26 cellular contexts compared by ENCODE assay signal in genomic region chr5:58018016-58018415, GRCh38.
"Had no signal": no experiment of that assay in that cellular context is flagged by ENCODE, and none has a peak within 500 bp of the region (broad histone marks: within the 10 kb centered on the region; RNA-seq: fewer than 3 reads in every experiment).

No MANE protein-coding gene starts in this region.

- H3K4me3 ChIP-seq: colonic mucosa, esophagus muscularis mucosa, gastroesophageal sphincter, heart left ventricle, left ventricle myocardium inferior, lower lobe of right lung, pancreas, right lobe of liver, suprapubic skin, transverse colon, vagina had no signal

- H3K27me3 ChIP-seq: colonic mucosa, esophagus muscularis mucosa, foreskin keratinocyte, gastroesophageal sphincter, heart left ventricle, neutrophil, right lobe of liver, suprapubic skin, transverse colon, vagina had no signal

- H3K36me3 ChIP-seq: colonic mucosa, esophagus muscularis mucosa, gastroesophageal sphincter, heart left ventricle, left ventricle myocardium inferior, lower lobe of right lung, neutrophil, pancreas, right lobe of liver, suprapubic skin, transverse colon, vagina had no signal

- ATAC-seq: foreskin keratinocyte; gastroesophageal sphincter; heart left ventricle; left colon; lower lobe of right lung; natural killer cell; pancreas; right lobe of liver; stimulated activated naive B cell treated with anti-CD40 and anti-IgM and Interleukin-4, amounts not matched to agents 10 μg/mL and 1 μg/mL and 100 μg/mL, for 72 hours; stimulated activated naive CD8-positive, alpha-beta T cell treated with anti-CD3 and anti-CD28 coated beads, Interleukin-15, amount 100 ng/mL, for 72 hours had no signal

- DNase-seq: colonic mucosa; effector CD8-positive, alpha-beta T cell; endodermal cell; foreskin keratinocyte; heart left ventricle; hippocampal formation; immature natural killer cell; islet precursor cell; kidney glomerular epithelial cell; left colon; left ventricle myocardium inferior; lower lobe of right lung; natural killer cell; pancreas; right lobe of liver; small intestine; stimulated activated CD4-positive, alpha-beta T cell treated with anti-CD3 and anti-CD28 coated beads, Interleukin-15, amount 100 ng/mL, for 24 hours; stimulated activated CD4-positive, alpha-beta T cell treated with anti-CD3 and anti-CD28 coated beads, Interleukin-2, amount 100 ng/mL, for 48 hours; stimulated activated naive B cell treated with anti-CD40 and anti-IgM and Interleukin-4, amounts not matched to agents 10 μg/mL and 1 μg/mL and 100 μg/mL, for 72 hours; stimulated activated naive CD8-positive, alpha-beta T cell treated with anti-CD3 and anti-CD28 coated beads, Interleukin-15, amount 100 ng/mL, for 72 hours; transverse colon had no signal

- H3K9me3 ChIP-seq: colonic mucosa, esophagus muscularis mucosa, gastroesophageal sphincter, heart left ventricle, left ventricle myocardium inferior, lower lobe of right lung, neutrophil, pancreas, right lobe of liver, suprapubic skin, transverse colon, vagina had no signal
